1 cellular context compared by ENCODE assay signal in genomic region chr7:133583545-133584171, GRCh38.
TF ChIP-seq lines count a peak whose summit lies in the region.

No MANE protein-coding gene starts in this region.

TF ChIP-seq in IMR-90, 13 proteins besides CTCF, POLR2A, EP300 and RAD21:
- TF ChIP-seq BHLHE40 (IDR thresholded peaks at IDR 0.05; ENCODE audit: low read depth, low read length): no peak
